8 cellular contexts compared by ENCODE assay signal in the genomic region with DNA sequence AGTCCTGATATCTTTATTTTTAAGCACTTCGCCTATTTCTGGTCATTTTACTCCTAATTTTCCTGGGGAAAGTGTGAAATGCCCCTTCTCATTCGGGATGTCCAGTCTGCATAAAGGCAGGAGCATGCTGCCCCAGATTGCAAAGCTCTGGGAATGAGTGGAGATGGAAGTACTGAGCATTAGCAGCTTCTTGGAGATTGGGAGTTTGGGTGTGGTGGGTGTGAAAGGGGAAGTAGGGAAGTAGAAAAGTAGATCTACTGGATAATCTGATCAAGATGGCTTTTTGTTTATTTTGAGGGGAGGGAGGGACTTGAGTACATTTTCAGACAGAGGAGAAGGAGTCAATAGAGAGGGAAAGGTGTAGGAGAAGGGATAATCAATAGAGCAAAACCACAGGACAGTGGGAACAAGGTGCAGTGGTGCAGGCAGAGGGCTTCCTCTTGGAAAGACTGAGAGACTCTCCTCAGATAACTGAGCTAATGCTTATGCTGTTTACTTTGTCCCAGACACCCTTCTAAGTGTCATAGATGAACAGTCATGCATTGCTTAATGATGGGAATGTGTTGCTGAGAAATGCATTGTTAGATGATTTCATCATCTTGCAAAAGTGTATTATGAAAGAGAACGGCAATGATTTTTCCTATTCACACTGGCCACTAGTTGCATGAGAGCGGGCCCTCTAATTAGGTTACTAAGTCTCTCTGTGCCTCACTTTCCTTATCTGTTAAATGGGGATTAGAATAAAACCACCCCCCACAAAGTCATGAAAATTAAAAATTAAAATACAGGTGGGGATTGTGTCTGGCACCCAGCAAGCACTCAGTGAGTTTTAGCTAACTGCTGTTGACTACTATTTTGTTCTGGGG. TPM values are rescaled to one million over a fixed set of nuclear protein-coding genes. Genes with fewer than 3 reads are reported as not detected.
DNase-seq lines count a peak whose midpoint lies in the region; ATAC-seq, FAIRE-seq and TF ChIP-seq lines count a peak whose summit lies in the region.
"Had no signal": no experiment of that assay in that cellular context is flagged by ENCODE, and none has a peak within 500 bp of the region (broad histone marks: within the 10 kb centered on the region; RNA-seq: fewer than 3 reads in every experiment).

No MANE protein-coding gene starts in this region.

- DNase-seq in HTR-8/SVneo (ENCODE audit: insufficient read length, low spot score), result peak; percentile 51
- DNase-seq in right cardiac atrium, result no peak
- DNase-seq in type B pancreatic cell (ENCODE audit: extremely low spot score, unreplicated experiment), result no peak
- no peak for DNase-seq in NCI-H526 treated with DMSO at 0.1 percent for 48 hours (lab: John Stamatoyannopoulos, UW)
- DNase-seq in NCI-H1092 (lab: John Stamatoyannopoulos, UW), result no peak

- no peak overlapping the region for H3K4me3 Mint-ChIP-seq in activated T-helper 17 cell treated with anti-CD3 and anti-CD28 coated beads, Interleukin-2, amount 50 U/mL, for 72 hours
- H3K4me3 Mint-ChIP-seq in type B pancreatic cell, result no peak overlapping the region
- H3K4me3 Mint-ChIP-seq: mesothelial cell of epicardium had no signal

- TF ChIP-seq CTCF in type B pancreatic cell (conservative IDR thresholded peaks at IDR 0.05), result no peak

- intact Hi-C loops in right cardiac atrium (cut with DNase I), result no loop called here

- ATAC-seq in activated T-helper 17 cell treated with anti-CD3 and anti-CD28 coated beads, Interleukin-2, amount 50 U/mL, for 72 hours (replicated peaks), result no peak
- ATAC-seq in right cardiac atrium (peak; percentile 72 to 88), GM18520 (IDR thresholded peaks at IDR 0.05; ENCODE audit: unreplicated experiment) (no peak)

- no peaks in the 10 kb centered on the region for H3K9me3 Mint-ChIP-seq in activated T-helper 17 cell treated with anti-CD3 and anti-CD28 coated beads, Interleukin-2, amount 50 U/mL, for 72 hours
- H3K9me3 Mint-ChIP-seq in type B pancreatic cell, result peaks cover 13% of the 10 kb centered on the region

- peaks cover 2% of the 10 kb centered on the region for H3K4me1 ChIP-seq in right cardiac atrium (ENCODE audit: control insufficient read depth, insufficient read depth, low read length)

- no peaks in the 10 kb centered on the region for H3K27me3 ChIP-seq in right cardiac atrium (ENCODE audit: control insufficient read depth, insufficient read depth)

- H3K27me3 Mint-ChIP-seq in activated T-helper 17 cell treated with anti-CD3 and anti-CD28 coated beads, Interleukin-2, amount 50 U/mL, for 72 hours, result no peaks in the 10 kb centered on the region
- no peaks in the 10 kb centered on the region for H3K27me3 Mint-ChIP-seq in type B pancreatic cell

- H3K4me1 Mint-ChIP-seq in activated T-helper 17 cell treated with anti-CD3 and anti-CD28 coated beads, Interleukin-2, amount 50 U/mL, for 72 hours, result peaks cover 4% of the 10 kb centered on the region
- peaks cover 12% of the 10 kb centered on the region for H3K4me1 Mint-ChIP-seq in type B pancreatic cell (ENCODE audit: unreplicated experiment)

- FAIRE-seq in HTR-8/SVneo (lab: Jason Lieb, UNC), result peak; percentile 74

- no peaks in the 10 kb centered on the region for H3K9me3 ChIP-seq in right cardiac atrium (ENCODE audit: control insufficient read depth, low read length)

- peak overlapping the region; percentile 61 for H3K27ac ChIP-seq in right cardiac atrium (ENCODE audit: low read length)

- no peaks in the 10 kb centered on the region for H3K36me3 Mint-ChIP-seq in activated T-helper 17 cell treated with anti-CD3 and anti-CD28 coated beads, Interleukin-2, amount 50 U/mL, for 72 hours (ENCODE audit: low read depth)
- peaks cover 22% of the 10 kb centered on the region for H3K36me3 Mint-ChIP-seq in type B pancreatic cell

- H3K27ac Mint-ChIP-seq in activated T-helper 17 cell treated with anti-CD3 and anti-CD28 coated beads, Interleukin-2, amount 50 U/mL, for 72 hours, result peak overlapping the region; percentile 39
- peak overlapping the region; percentile 51 for H3K27ac Mint-ChIP-seq in type B pancreatic cell
- H3K27ac Mint-ChIP-seq: mesothelial cell of epicardium had no signal

- 77% methylated on average over 4 of the region's 4 CpGs for WGBS in right cardiac atrium

- no peak overlapping the region for H3K4me3 ChIP-seq in right cardiac atrium (ENCODE audit: low read length)

RNA-seq across cellular contexts. Expression of a gene that starts 45.5 kb away (rescaled TPM):
- total RNA-seq in activated T-helper 17 cell treated with anti-CD3 and anti-CD28 coated beads, Interleukin-2, amount 50 U/mL, for 72 hours, result 1 to 10 TPM; 2.9 TPM
- total RNA-seq in right cardiac atrium (10 to 100 TPM; 10.7 to 22.8 (median 19.0) TPM), type B pancreatic cell (ENCODE audit: low replicate concordance) (33.2 and 43.5 TPM in 2 replicates)
- 9.5 TPM for polyA plus RNA-seq in right cardiac atrium

Comparison
In these comparisons a context has a peak if more than half of its experiments do, and no peak if none do; other contexts are left out.
1. ATAC-seq: peak in right cardiac atrium (2 of 2); none in activated T-helper 17 cell treated with anti-CD3 and anti-CD28 coated beads, Interleukin-2, amount 50 U/mL, for 72 hours (single experiment) and GM18520 (single experiment).